1 cellular context compared by ENCODE assay signal in the genomic region with DNA sequence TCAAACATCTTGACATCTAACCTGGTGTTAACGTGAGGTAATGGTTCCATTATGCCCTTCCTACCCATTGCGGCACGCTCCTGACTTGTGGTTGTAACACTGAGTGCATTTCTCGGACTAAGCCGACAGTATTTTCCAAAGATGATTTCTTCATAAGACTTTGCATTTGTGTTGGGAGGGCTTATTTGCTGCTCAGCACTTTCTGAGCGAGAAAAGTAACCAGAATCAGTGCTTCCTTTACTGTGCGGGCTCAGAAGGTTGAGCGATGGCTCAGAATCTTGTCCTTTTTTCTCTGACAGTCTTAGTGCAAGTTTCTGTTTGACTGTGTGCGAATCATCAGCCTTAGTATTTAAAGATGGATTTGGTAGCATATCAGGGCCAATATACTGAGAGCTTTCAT.
TF ChIP-seq lines count a peak whose summit lies in the region.

No MANE protein-coding gene starts in this region.

TF ChIP-seq in GM23338, 12 proteins besides CTCF, POLR2A, EP300 and RAD21 (continued from another document):
- TF ChIP-seq REST (IDR thresholded peaks at IDR 0.05; ENCODE audit: unreplicated experiment) (no peak), POLR2AphosphoS5 (IDR thresholded peaks at IDR 0.05; ENCODE audit: low read depth) (no peak), ZNF114 (CRISPR knock-in tag; IDR thresholded peaks at IDR 0.05) (no peak)
